ENCODE assay signal across 8 cellular contexts in the genomic region with DNA sequence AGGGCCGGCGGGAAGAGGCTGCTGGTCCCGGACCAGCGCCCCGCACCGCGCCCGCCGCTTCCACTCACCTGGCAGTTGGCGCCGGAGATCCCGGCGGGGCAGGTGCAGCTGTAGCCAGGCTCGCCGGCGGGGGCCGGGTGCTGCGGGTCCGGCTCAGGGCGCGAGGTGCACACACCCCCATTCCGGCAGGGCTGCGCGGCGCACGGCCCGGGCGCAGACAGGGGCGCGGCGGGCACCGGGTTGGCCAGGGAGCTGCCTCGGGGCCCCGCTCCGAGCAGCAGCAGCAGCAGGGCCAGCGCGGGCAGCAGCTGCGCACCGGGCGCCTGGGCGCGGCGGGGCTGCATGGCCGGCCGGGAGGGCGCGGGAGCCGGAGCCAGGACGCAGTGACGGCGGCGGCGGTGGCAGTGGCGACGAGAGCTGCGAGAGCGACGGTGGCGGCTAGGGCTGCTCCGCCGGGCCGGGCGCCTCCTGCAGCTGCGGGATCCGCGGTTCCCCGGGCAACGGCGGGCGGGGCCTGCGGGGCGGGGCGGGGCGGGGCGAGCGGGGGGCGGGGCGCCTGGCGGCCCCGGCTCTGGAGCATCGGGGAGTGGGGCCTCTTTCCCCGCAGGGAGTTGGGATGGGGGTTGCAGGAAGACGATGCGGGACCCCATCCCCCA. TPM values are rescaled to one million over a fixed set of nuclear protein-coding genes. Genes with fewer than 3 reads are reported as not detected.
DNase-seq lines count a peak whose midpoint lies in the region; ATAC-seq and TF ChIP-seq lines count a peak whose summit lies in the region.

DNER (minus strand) TSS at position 476 of the 656 bp plus-strand sequence; CDS start at position 344, 132 bp downstream.

- in situ Hi-C loops in Caki2 (cut with HindIII; ENCODE audit: low pct_unique_long_range_greater_than_20kb, low sequenced_read_pairs) (no loop called here), astrocyte of the spinal cord (cut with HindIII; ENCODE audit: low sequenced_read_pairs) (no loop called here)

- TF ChIP-seq CTCF in astrocyte of the spinal cord (IDR thresholded peaks at IDR 0.05; ENCODE audit: low read depth, low read length) = no peak

- H3K9me3 ChIP-seq in iPS-18c (ENCODE audit: control insufficient read depth, insufficient read depth, low read length) = no peaks in the 10 kb centered on the region

- DNase-seq in Caki2 (ENCODE audit: low read depth) = peak; percentile 53
- peak; percentile 17 for DNase-seq in HK-2 (ENCODE audit: unreplicated experiment)
- no peak for DNase-seq in astrocyte of the spinal cord (ENCODE audit: low read depth, low spot score)
- DNase-seq in stimulated activated CD4-positive, alpha-beta T cell treated with anti-CD3 and anti-CD28 coated beads, Interleukin-12 subunit alpha, Interleukin-12 subunit beta, amount 100 ng/mL, for 4 hours = peak; percentile 52
- DNase-seq in HT-29 (ENCODE audit: low spot score) = no peak

- H3K4me3 ChIP-seq in astrocyte of the spinal cord (ENCODE audit: low read depth, low read length) (peak within 1 kb of the TSS; percentile 52), iPS-18c (ENCODE audit: insufficient read depth, low read depth, low read length) (peak within 1 kb of the TSS; percentile 72)

- ATAC-seq in GM21367 (IDR thresholded peaks at IDR 0.05; ENCODE audit: unreplicated experiment) (peak; percentile 55), SK-N-SH treated with all-trans-retinoic acid at 6 μM for 48 hours (peak; percentile 19)

TF ChIP-seq in SK-N-SH treated with all-trans-retinoic acid at 6 μM for 48 hours, 23 proteins besides CTCF, POLR2A, EP300 and RAD21:
- TF ChIP-seq ARNTL (CRISPR knock-in tag; IDR thresholded peaks at IDR 0.05; ENCODE audit: borderline replicate concordance, low read depth) (no peak), ZNF565 (CRISPR knock-in tag; conservative IDR thresholded peaks at IDR 0.05; ENCODE audit: low read depth) (no peak), BACH2 (CRISPR knock-in tag; IDR thresholded peaks at IDR 0.05; ENCODE audit: borderline replicate concordance) (no peak), TCF4 (CRISPR knock-in tag; IDR thresholded peaks at IDR 0.05; ENCODE audit: borderline replicate concordance) (no peak), RARB (CRISPR knock-in tag; IDR thresholded peaks at IDR 0.05) (no peak), ZNF8 (CRISPR knock-in tag; IDR thresholded peaks at IDR 0.05) (no peak), ISL1 (CRISPR knock-in tag; IDR thresholded peaks at IDR 0.05) (no peak), POU6F1 (CRISPR knock-in tag; IDR thresholded peaks at IDR 0.05; ENCODE audit: borderline replicate concordance, low read depth) (no peak), ZNF70 (CRISPR knock-in tag; IDR thresholded peaks at IDR 0.05) (no peak)
- TF ChIP-seq, protein P1, sequence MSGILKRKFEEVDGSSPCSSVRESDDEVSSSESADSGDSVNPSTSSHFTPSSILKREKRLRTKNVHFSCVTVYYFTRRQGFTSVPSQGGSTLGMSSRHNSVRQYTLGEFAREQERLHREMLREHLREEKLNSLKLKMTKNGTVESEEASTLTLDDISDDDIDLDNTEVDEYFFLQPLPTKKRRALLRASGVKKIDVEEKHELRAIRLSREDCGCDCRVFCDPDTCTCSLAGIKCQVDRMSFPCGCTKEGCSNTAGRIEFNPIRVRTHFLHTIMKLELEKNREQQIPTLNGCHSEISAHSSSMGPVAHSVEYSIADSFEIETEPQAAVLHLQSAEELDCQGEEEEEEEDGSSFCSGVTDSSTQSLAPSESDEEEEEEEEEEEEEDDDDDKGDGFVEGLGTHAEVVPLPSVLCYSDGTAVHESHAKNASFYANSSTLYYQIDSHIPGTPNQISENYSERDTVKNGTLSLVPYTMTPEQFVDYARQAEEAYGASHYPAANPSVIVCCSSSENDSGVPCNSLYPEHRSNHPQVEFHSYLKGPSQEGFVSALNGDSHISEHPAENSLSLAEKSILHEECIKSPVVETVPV (CRISPR knock-in tag; IDR thresholded peaks at IDR 0.05) = no peak

RNA-seq across cellular contexts. Expression of gene DNER, which starts in this region (rescaled TPM):
- 5.5 and 9.7 TPM in 2 replicates for total RNA-seq in Caki2 (2014; rRNA removed; shearing (Covaris generic); ENCODE audit: low replicate concordance)
- not detected in 2 replicates for total RNA-seq in HT-29 (2014; rRNA removed; shearing (Covaris generic))

Comparison
In these comparisons a context has a peak if more than half of its experiments do, and no peak if none do; other contexts are left out.
1. DNase-seq: peak in Caki2 (single experiment), HK-2 (single experiment) and stimulated activated CD4-positive, alpha-beta T cell treated with anti-CD3 and anti-CD28 coated beads, Interleukin-12 subunit alpha, Interleukin-12 subunit beta, amount 100 ng/mL, for 4 hours (single experiment); none in astrocyte of the spinal cord (single experiment) and HT-29 (single experiment).